Comparison of ENCODE assay signal across 16 cellular contexts in the genomic region with DNA sequence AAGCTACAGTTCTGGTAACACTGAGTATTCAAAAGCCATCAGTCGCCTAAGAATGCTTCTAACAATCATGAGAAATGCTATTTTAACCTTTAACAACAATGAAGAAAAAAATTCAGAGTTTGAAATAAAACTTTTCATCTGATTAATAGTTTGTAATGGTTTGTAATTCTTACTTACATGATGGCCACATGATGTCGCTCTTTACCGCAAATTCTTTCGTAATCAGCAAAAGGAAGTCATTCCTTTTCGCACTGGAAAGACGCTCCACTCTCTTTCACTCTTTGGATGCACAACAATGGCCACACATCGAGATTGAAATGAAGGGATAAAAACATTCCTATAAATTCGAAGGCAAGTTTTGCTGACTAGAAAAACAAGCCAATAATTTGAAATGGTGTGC. TPM values are rescaled to one million over a fixed set of nuclear protein-coding genes. Genes with fewer than 3 reads are reported as not detected.
A peak's percentile ranks its signal among the peaks of the same experiment; 100 is the strongest.
DNase-seq lines count a peak whose midpoint lies in the region; TF ChIP-seq lines count a peak whose summit lies in the region.
"Had no signal": no experiment of that assay in that cellular context is flagged by ENCODE, and none has a peak within 500 bp of the region (broad histone marks: within the 10 kb centered on the region; RNA-seq: fewer than 3 reads in every experiment).

A gene with protein sequence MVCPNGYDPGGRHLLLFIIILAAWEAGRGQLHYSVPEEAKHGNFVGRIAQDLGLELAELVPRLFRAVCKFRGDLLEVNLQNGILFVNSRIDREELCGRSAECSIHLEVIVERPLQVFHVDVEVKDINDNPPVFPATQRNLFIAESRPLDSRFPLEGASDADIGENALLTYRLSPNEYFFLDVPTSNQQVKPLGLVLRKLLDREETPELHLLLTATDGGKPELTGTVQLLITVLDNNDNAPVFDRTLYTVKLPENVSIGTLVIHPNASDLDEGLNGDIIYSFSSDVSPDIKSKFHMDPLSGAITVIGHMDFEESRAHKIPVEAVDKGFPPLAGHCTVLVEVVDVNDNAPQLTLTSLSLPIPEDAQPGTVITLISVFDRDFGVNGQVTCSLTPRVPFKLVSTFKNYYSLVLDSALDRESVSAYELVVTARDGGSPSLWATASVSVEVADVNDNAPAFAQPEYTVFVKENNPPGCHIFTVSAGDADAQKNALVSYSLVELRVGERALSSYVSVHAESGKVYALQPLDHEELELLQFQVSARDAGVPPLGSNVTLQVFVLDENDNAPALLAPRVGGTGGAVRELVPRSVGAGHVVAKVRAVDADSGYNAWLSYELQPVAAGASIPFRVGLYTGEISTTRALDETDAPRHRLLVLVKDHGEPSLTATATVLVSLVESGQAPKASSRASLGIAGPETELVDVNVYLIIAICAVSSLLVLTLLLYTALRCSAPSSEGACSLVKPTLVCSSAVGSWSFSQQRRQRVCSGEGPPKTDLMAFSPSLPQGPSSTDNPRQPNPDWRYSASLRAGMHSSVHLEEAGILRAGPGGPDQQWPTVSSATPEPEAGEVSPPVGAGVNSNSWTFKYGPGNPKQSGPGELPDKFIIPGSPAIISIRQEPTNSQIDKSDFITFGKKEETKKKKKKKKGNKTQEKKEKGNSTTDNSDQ (plus strand): TSS at position 277 of the 400 bp plus-strand sequence. CDS start 115 bp downstream, at position 392.

- H3K4me1 ChIP-seq in OCI-LY3 (ENCODE audit: low read length) (no peaks in the 10 kb centered on the region), thyroid gland (no peaks in the 10 kb centered on the region)
- H3K4me1 ChIP-seq: transverse colon had no signal

- H4K20me1 ChIP-seq in OCI-LY3 (ENCODE audit: insufficient read depth, low read length): no peaks in the 10 kb centered on the region

- 0 out of 2 replicates have a peak, but pooled peaks have one; percentile 9 for TF ChIP-seq CTCF in OCI-LY3 (IDR thresholded peaks at IDR 0.05; ENCODE audit: low read depth, low read length)
- TF ChIP-seq CTCF in epithelial cell of esophagus (IDR thresholded peaks at IDR 0.05; ENCODE audit: insufficient read depth, low read depth, low read length, missing control alignments): no peak
- no peak for TF ChIP-seq CTCF in thyroid gland (IDR thresholded peaks at IDR 0.05)

- H3K4me2 ChIP-seq in OCI-LY3 (ENCODE audit: low read length): no peak within 1 kb of the TSS

- H3K27ac ChIP-seq in OCI-LY3 (ENCODE audit: low read length) (no peak within 1 kb of the TSS), thyroid gland (no peak within 1 kb of the TSS)
- H3K27ac ChIP-seq: neutrophil, transverse colon had no signal

- 6 to 12% methylated on average over 8 of the region's 8 CpGs for WGBS in thyroid gland, 2 donors

- no peaks in the 10 kb centered on the region for H3K9me3 ChIP-seq in OCI-LY3 (ENCODE audit: insufficient read depth, low read length)
- no peaks in the 10 kb centered on the region for H3K9me3 ChIP-seq in thyroid gland

- no peaks in the 10 kb centered on the region for H3K27me3 ChIP-seq in OCI-LY3 (ENCODE audit: low read depth, low read length)
- no peaks in the 10 kb centered on the region for H3K27me3 ChIP-seq in thyroid gland

- H3K36me3 ChIP-seq in OCI-LY3 (replicated peaks; ENCODE audit: low read depth, low read length) (no peaks in the 10 kb centered on the region), thyroid gland (no peaks in the 10 kb centered on the region)
- H3K36me3 ChIP-seq: neutrophil, transverse colon had no signal

- no peaks in the 10 kb centered on the region for H3K79me2 ChIP-seq in OCI-LY3 (ENCODE audit: low read length)

- H3K4me3 ChIP-seq in OCI-LY3 (ENCODE audit: low read length) (no peak within 1 kb of the TSS), epithelial cell of esophagus (ENCODE audit: low read length) (no peak within 1 kb of the TSS), thyroid gland (replicated peaks in 1 of 3) (no peak within 1 kb of the TSS)

- in situ Hi-C loops in G401 (cut with HindIII; ENCODE audit: low sequenced_read_pairs): no loop called here

- no peak within 1 kb of the TSS for H3K9ac ChIP-seq in OCI-LY3 (ENCODE audit: low read length)

- H2AFZ ChIP-seq in OCI-LY3 (ENCODE audit: low read depth, low read length): no peak within 1 kb of the TSS

- intact Hi-C loops in thyroid gland (cut with DNase I): no loop called here

- TF ChIP-seq POLR2A in thyroid gland (IDR thresholded peaks at IDR 0.05): no peak

- DNase-seq in G401 (ENCODE audit: low spot score): peak; percentile 51
- peak; percentile 13 for DNase-seq in epithelial cell of esophagus (ENCODE audit: low read depth)
- peak; percentile 6 for DNase-seq in renal cortical epithelial cell (ENCODE audit: low read depth)
- DNase-seq in NCI-H446 (lab: John Stamatoyannopoulos, UW): no peak
- no peak for DNase-seq in activated CD8-positive, alpha-beta memory T cell treated with anti-CD3 and anti-CD28 coated beads for 24 hours
- no peak for DNase-seq in thyroid gland
- no peak for DNase-seq in NCI-H146 treated with DMSO at 0.1 percent for 48 hours (lab: John Stamatoyannopoulos, UW; ENCODE audit: unreplicated experiment)
- DNase-seq: activated effector memory CD4-positive, alpha-beta T cell treated with anti-CD3 and anti-CD28 coated beads, Interleukin-2, amount 50 U/mL, for 16 hours; DND-41; effector memory CD8-positive, alpha-beta T cell; immature natural killer cell; NCI-H187 treated with DMSO at 0.1 percent for 48 hours; SHP77 treated with DMSO at 0.1 percent for 48 hours; transverse colon had no signal

RNA-seq across cellular contexts. Expression of the gene that starts here (rescaled TPM):
- 0.43 TPM in 1 of 2 replicates, not detected in the other for total RNA-seq in G401 (2014; rRNA removed; shearing (Covaris generic))
- total RNA-seq in renal cortical epithelial cell (0.87 and 1.4 TPM in 2 replicates), thyroid gland (under 1 TPM; 0.45 to 0.88 (median 0.54) TPM)

Comparison
In these comparisons a context has a peak if more than half of its experiments do, and no peak if none do; other contexts are left out.
1. Peak in DNase-seq in G401; RNA of the gene not detected or under 1 TPM.
2. DNase-seq: peak in epithelial cell of esophagus (single experiment) and renal cortical epithelial cell (single experiment); none in NCI-H446 (0 of 2), activated CD8-positive, alpha-beta memory T cell treated with anti-CD3 and anti-CD28 coated beads for 24 hours (single experiment), thyroid gland (0 of 2) and NCI-H146 treated with DMSO at 0.1 percent for 48 hours (single experiment).